Comparison of ENCODE assay signal across 11 cellular contexts in the genomic region with DNA sequence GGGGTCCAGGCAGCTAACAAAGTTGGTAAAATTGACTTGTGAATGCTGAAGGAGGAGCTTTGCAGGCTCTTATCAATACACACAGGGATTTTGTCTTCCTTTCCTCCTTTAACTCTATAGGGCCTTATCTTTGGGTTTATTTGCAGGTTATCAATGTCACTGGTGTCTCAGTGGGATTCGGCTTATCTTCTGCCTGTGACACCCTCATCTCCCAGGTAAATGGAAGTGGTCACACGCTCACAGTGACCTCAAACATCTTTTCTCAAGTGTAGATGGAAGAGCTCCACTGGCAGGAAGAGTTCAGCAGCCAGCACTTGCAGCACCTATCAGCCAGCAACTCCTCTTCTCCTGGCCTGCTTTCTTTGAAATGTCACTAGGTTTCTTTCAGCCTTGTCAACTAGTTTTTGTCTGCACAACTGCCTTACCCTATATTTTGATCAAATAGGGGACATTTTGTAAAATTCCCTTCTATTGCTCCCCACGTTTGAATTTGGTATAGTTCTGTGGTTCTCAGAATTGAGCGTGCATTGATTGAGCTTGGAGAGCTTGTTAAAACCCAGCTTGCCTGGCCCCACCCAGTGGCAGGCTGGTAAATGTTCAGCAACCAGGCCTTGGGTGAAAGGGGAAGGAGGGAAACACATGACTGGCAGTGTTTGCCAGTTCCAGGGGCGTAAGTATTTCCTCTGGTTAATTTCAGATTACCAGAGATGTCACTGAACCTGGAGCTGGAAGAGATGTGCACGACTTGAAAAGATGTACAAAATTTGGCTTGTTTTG. TPM values are rescaled to one million over a fixed set of nuclear protein-coding genes. Genes with fewer than 3 reads are reported as not detected.
A peak's percentile ranks its signal among the peaks of the same experiment; 100 is the strongest.
DNase-seq lines count a peak whose midpoint lies in the region; ATAC-seq and TF ChIP-seq lines count a peak whose summit lies in the region.
"Had no signal": no experiment of that assay in that cellular context is flagged by ENCODE, and none has a peak within 500 bp of the region (broad histone marks: within the 10 kb centered on the region; RNA-seq: fewer than 3 reads in every experiment).

No MANE protein-coding gene starts in this region.

- POLR2A ChIA-PET in Caco-2 (lab: Charles Lee), result no interaction called here

- no peak overlapping the region for H2BK120ac ChIP-seq in mesenchymal stem cell (ENCODE audit: low read depth, low read length)

- no peaks in the 10 kb centered on the region for H3K36me3 Mint-ChIP-seq in Caco-2 (ENCODE audit: insufficient read depth, unreplicated experiment)
- H3K36me3 Mint-ChIP-seq in nephron (ENCODE audit: low read depth), result peaks cover 3% of the 10 kb centered on the region

- no peak overlapping the region for H2BK12ac ChIP-seq in mesenchymal stem cell (ENCODE audit: low read length in 2 of 2)

- H3K27ac Mint-ChIP-seq in Caco-2 (ENCODE audit: unreplicated experiment), result no peak overlapping the region
- peak overlapping the region; percentile 28 to 60 (median 30) for H3K27ac Mint-ChIP-seq in nephron

- H3K9me3 ChIP-seq in Caco-2 (no peaks in the 10 kb centered on the region), mesenchymal stem cell (ENCODE audit: control insufficient read depth, low read length) (no peaks in the 10 kb centered on the region)

- no peak overlapping the region for H3K14ac ChIP-seq in mesenchymal stem cell (ENCODE audit: low read length in 2 of 2)

- TF ChIP-seq CTCF in Caco-2 (IDR thresholded peaks at IDR 0.05; ENCODE audit: insufficient read depth in 1 of 2, low read depth in 1 of 2, low read length in 1 of 2, severe bottlenecking in 1 of 2, unreplicated experiment in 1 of 2), result peak in 1 of 2 experiments; percentile 41
- TF ChIP-seq CTCF in NB4 (IDR thresholded peaks at IDR 0.05; ENCODE audit: low read depth, low read length), result peak; percentile 27
- TF ChIP-seq CTCF in nephron (IDR thresholded peaks at IDR 0.05; ENCODE audit: unreplicated experiment in 3 of 3), result no peak

- H2BK5ac ChIP-seq in mesenchymal stem cell (ENCODE audit: low read depth, low read length, poor library complexity, severe bottlenecking), result no peak overlapping the region

- ATAC-seq in esophagus mucosa, result peak; percentile 38
- ATAC-seq in GM21717 (IDR thresholded peaks at IDR 0.05; ENCODE audit: unreplicated experiment), result no peak

- H4K91ac ChIP-seq in mesenchymal stem cell (ENCODE audit: low read length), result no peak overlapping the region

- H3K4me1 ChIP-seq in Caco-2 (peaks cover 35% of the 10 kb centered on the region), mesenchymal stem cell (ENCODE audit: control insufficient read depth, insufficient read depth, low read depth, low read length) (peaks cover 1% of the 10 kb centered on the region)

- CTCF ChIA-PET in Caco-2 (lab: Charles Lee), result interaction anchor here (0.5 to 1.7 kb wide), 6 partner anchors 20 to 183 kb away, joined by 3 to 11 read pairs (median 3); a partner anchor contains a TSS

- peak; percentile 30 to 57 for DNase-seq in Caco-2
- DNase-seq in NB4 (ENCODE audit: low read depth), result peak; percentile 52
- no peak for DNase-seq in amniotic stem cell (lab: John Stamatoyannopoulos, UW)
- DNase-seq in NCI-H345 (lab: John Stamatoyannopoulos, UW), result no peak
- no peak for DNase-seq in mesenchymal stem cell
- DNase-seq: DND-41; NCI-H2227 treated with DMSO at 0.1 percent for 48 hours; stimulated activated CD4-positive, alpha-beta T cell treated with anti-CD3 and anti-CD28 coated beads, Interleukin-2, amount 100 ng/mL, for 48 hours had no signal

- H3K36me3 ChIP-seq in Caco-2 (ENCODE audit: control insufficient read depth, insufficient read depth, low read length), result no peaks in the 10 kb centered on the region
- H3K36me3 ChIP-seq in mesenchymal stem cell (ENCODE audit: control insufficient read depth in 1 of 2, insufficient read depth in 2 of 2, low read depth in 1 of 2, low read length in 2 of 2), result no peaks in the 10 kb centered on the region

- no peak overlapping the region for H3K4ac ChIP-seq in mesenchymal stem cell (ENCODE audit: low read depth in 1 of 2, low read length in 2 of 2)

- H3K4me3 ChIP-seq in Caco-2 (ENCODE audit: low read depth, low read length) (no peak overlapping the region), NB4 (ENCODE audit: low read depth, low read length) (no peak overlapping the region), mesenchymal stem cell (ENCODE audit: insufficient read depth in 1 of 2, low read depth in 1 of 2, low read length in 2 of 2) (no peak overlapping the region)

- H3K27ac ChIP-seq in mesenchymal stem cell (ENCODE audit: low read length, poor library complexity, severe bottlenecking), result no peak overlapping the region

- BruUV-seq in Caco-2 (replicated peaks; lab: Mats Ljungman, UMichigan), result no TSS peak

- WGBS in mesenchymal stem cell, result 62% methylated on average over 6 of the region's 6 CpGs

- H3K9ac ChIP-seq in mesenchymal stem cell (ENCODE audit: low read length), result no peak overlapping the region

- H3K4me3 Mint-ChIP-seq in Caco-2 (ENCODE audit: unreplicated experiment) (no peak overlapping the region), nephron (no peak overlapping the region)

- H3K4me1 Mint-ChIP-seq in Caco-2 (ENCODE audit: low read depth, unreplicated experiment) (peaks cover 13% of the 10 kb centered on the region), nephron (peaks cover 5% of the 10 kb centered on the region)

- no peak overlapping the region for H2AK5ac ChIP-seq in mesenchymal stem cell (ENCODE audit: low read length, severe bottlenecking)

- no peak for TF ChIP-seq POLR2A in NB4 (IDR thresholded peaks at IDR 0.05; ENCODE audit: extremely low read depth, insufficient read length)

- no peak overlapping the region for H2AFZ ChIP-seq in mesenchymal stem cell (ENCODE audit: low read depth, low read length)

- H3K9me3 Mint-ChIP-seq in Caco-2 (ENCODE audit: unreplicated experiment), result no peaks in the 10 kb centered on the region
- no peaks in the 10 kb centered on the region for H3K9me3 Mint-ChIP-seq in nephron

- no peak overlapping the region for H4K8ac ChIP-seq in mesenchymal stem cell (ENCODE audit: low read length)

- H3K27me3 ChIP-seq in Caco-2 (replicated peaks; ENCODE audit: control insufficient read depth, insufficient read depth, low read length) (no peaks in the 10 kb centered on the region), mesenchymal stem cell (ENCODE audit: control insufficient read depth in 1 of 2, insufficient read depth in 1 of 2, low read length in 2 of 2) (peaks cover 6 to 7% of the 10 kb centered on the region in 2 experiments)

- H2BK15ac ChIP-seq in mesenchymal stem cell (ENCODE audit: low read depth, poor library complexity, severe bottlenecking), result no peak overlapping the region

- no peak overlapping the region for H3K18ac ChIP-seq in mesenchymal stem cell (ENCODE audit: low read depth in 1 of 2, low read length in 2 of 2)

- H3K79me1 ChIP-seq in mesenchymal stem cell (replicated peaks; ENCODE audit: low read length, poor library complexity, severe bottlenecking), result no peaks in the 10 kb centered on the region

- no peak overlapping the region for H3K4me2 ChIP-seq in mesenchymal stem cell (ENCODE audit: low read length, poor library complexity, severe bottlenecking)

- intact Hi-C loops in Caco-2 (cut with micrococcal nuclease; ENCODE audit: unreplicated experiment), result loop anchor here (1.0 kb wide), 1 partner anchor 27 kb away; no protein-coding TSS in a partner anchor

- H3K23ac ChIP-seq in mesenchymal stem cell (ENCODE audit: low read length in 2 of 2), result no peak overlapping the region

- H3K27me3 Mint-ChIP-seq in Caco-2 (ENCODE audit: insufficient read depth, unreplicated experiment) (no peaks in the 10 kb centered on the region), nephron (ENCODE audit: low read depth) (peaks cover 4% of the 10 kb centered on the region)

RNA-seq across cellular contexts. Expression of a gene that starts 12.8 kb away (rescaled TPM):
- total RNA-seq in Caco-2 (2022) (0.43 and 0.72 TPM in 2 replicates), esophagus mucosa (2.7 TPM)
- polyA plus RNA-seq in mesenchymal stem cell (2013, experiment 1 of 2), result not detected
- not detected for polyA plus RNA-seq in mesenchymal stem cell (2013, experiment 2 of 2)

Comparison
In these comparisons a context has a peak if more than half of its experiments do, and no peak if none do; other contexts are left out.
1. DNase-seq: peak in Caco-2 (2 of 2) and NB4 (single experiment); none in amniotic stem cell (single experiment), NCI-H345 (single experiment) and mesenchymal stem cell (single experiment).